In the genomic region with DNA sequence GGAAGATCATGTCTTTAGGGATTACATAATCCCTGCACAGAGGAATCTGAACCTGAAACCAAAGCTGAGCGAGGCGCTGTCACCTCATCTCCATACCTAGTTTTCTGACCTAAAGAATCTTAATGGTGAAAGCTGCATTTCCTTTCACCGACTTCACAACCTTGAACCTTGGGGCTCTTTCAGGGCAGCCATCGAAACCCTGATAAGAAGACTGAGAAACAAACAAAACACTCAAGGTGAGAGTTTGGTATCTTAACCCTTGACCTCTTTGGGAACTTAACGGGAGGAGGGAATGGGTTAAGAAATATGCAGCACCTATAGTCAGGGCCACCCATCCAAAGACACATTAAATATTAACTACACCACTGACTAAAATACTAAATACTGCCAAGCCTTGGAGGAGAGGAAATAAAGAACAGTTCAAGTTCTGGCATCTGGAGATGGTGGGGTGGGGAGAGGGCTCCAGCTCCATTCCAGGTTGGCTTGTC, we compare ENCODE assay signal across 1 cellular context.
TF ChIP-seq lines count a peak whose summit lies in the region.

No MANE protein-coding gene starts in this region.

TF ChIP-seq in HEK293T, 16 proteins besides CTCF, POLR2A, EP300 and RAD21 (continued from another document):
- TF ChIP-seq FOXM1 (IDR thresholded peaks at IDR 0.05; ENCODE audit: borderline replicate concordance) (no peak), HDGF (IDR thresholded peaks at IDR 0.05; ENCODE audit: borderline replicate concordance) (no peak), BHLHE40 (IDR thresholded peaks at IDR 0.05; ENCODE audit: borderline replicate concordance) (no peak), ARNT (IDR thresholded peaks at IDR 0.05) (no peak), TARDBP (IDR thresholded peaks at IDR 0.05) (no peak), SP1 (IDR thresholded peaks at IDR 0.05) (no peak), NFRKB (IDR thresholded peaks at IDR 0.05) (no peak), SUZ12 (IDR thresholded peaks at IDR 0.05) (no peak), FOXA1 (IDR thresholded peaks at IDR 0.05) (no peak), ELF4 (IDR thresholded peaks at IDR 0.05) (no peak), FOXK2 (IDR thresholded peaks at IDR 0.05) (no peak), LEF1 (IDR thresholded peaks at IDR 0.05; ENCODE audit: borderline replicate concordance) (no peak)
- TF ChIP-seq, protein P1, sequence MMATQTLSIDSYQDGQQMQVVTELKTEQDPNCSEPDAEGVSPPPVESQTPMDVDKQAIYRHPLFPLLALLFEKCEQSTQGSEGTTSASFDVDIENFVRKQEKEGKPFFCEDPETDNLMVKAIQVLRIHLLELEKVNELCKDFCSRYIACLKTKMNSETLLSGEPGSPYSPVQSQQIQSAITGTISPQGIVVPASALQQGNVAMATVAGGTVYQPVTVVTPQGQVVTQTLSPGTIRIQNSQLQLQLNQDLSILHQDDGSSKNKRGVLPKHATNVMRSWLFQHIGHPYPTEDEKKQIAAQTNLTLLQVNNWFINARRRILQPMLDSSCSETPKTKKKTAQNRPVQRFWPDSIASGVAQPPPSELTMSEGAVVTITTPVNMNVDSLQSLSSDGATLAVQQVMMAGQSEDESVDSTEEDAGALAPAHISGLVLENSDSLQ (IDR thresholded peaks at IDR 0.05) = no peak
